In genomic region chr3:37938011-37938410, GRCh38 we compare ENCODE assay signal across 16 cellular contexts. TPM values are rescaled to one million over a fixed set of nuclear protein-coding genes. Genes with fewer than 3 reads are reported as not detected.
DNase-seq lines count a peak whose midpoint lies in the region; FAIRE-seq and TF ChIP-seq lines count a peak whose summit lies in the region.
"Had no signal": no experiment of that assay in that cellular context is flagged by ENCODE, and none has a peak within 500 bp of the region (broad histone marks: within the 10 kb centered on the region; RNA-seq: fewer than 3 reads in every experiment).

No MANE protein-coding gene starts in this region.

- H3K27ac Mint-ChIP-seq in astrocyte (ENCODE audit: unreplicated experiment) (peak overlapping the region; percentile 89), nephron (peak overlapping the region; percentile 19 to 77 (median 44))
- H3K27ac Mint-ChIP-seq: B cell; CD4-positive, alpha-beta T cell had no signal

- DNase-seq in NCI-H226 (peak; percentile 20), astrocyte (ENCODE audit: low read depth) (no peak), posterior cingulate gyrus (no peak), cerebellar nuclear complex (lab: John Stamatoyannopoulos, UW) (no peak), HUDEP-2 (lab: John Stamatoyannopoulos, UW; ENCODE audit: unreplicated experiment in 76 of 76) (no peak), uterus (no peak)
- DNase-seq: CD4-positive, alpha-beta T cell; DND-41; GDM1; KBM-7; NCI-H1092; NCI-H345; NCI-H526 treated with DMSO at 0.1 percent for 48 hours had no signal

- peaks cover 51% of the 10 kb centered on the region for H3K4me1 Mint-ChIP-seq in astrocyte (ENCODE audit: low read depth, unreplicated experiment)
- peaks cover 64% of the 10 kb centered on the region for H3K4me1 Mint-ChIP-seq in nephron
- H3K4me1 Mint-ChIP-seq: B cell had no signal

- H4K20me1 ChIP-seq in astrocyte (ENCODE audit: insufficient read depth, low read length) = peaks cover 14% of the 10 kb centered on the region

- no peaks in the 10 kb centered on the region for H3K27me3 Mint-ChIP-seq in astrocyte (ENCODE audit: low read depth, unreplicated experiment)
- H3K27me3 Mint-ChIP-seq in nephron (ENCODE audit: low read depth) = no peaks in the 10 kb centered on the region
- H3K27me3 Mint-ChIP-seq: CD4-positive, alpha-beta T cell had no signal

- no peak overlapping the region for H2AFZ ChIP-seq in astrocyte (ENCODE audit: low read depth, low read length)

- H3K36me3 ChIP-seq in astrocyte (ENCODE audit: insufficient read depth, low read length) = no peaks in the 10 kb centered on the region
- H3K36me3 ChIP-seq in uterus = no peaks in the 10 kb centered on the region

- peaks cover 24% of the 10 kb centered on the region for H3K4me1 ChIP-seq in astrocyte (ENCODE audit: insufficient read depth, low read length)
- peaks cover 0 to 4% of the 10 kb centered on the region in 2 donors for H3K4me1 ChIP-seq in uterus

- H3K9me3 Mint-ChIP-seq in astrocyte (ENCODE audit: unreplicated experiment) = no peaks in the 10 kb centered on the region
- H3K9me3 Mint-ChIP-seq in nephron = no peaks in the 10 kb centered on the region
- H3K9me3 Mint-ChIP-seq: CD4-positive, alpha-beta T cell had no signal

- H3K27ac ChIP-seq in astrocyte (ENCODE audit: low read depth, low read length) (no peak overlapping the region), uterus (no peak overlapping the region)

- H3K36me3 Mint-ChIP-seq in astrocyte (ENCODE audit: low read depth, unreplicated experiment) = peaks cover 2% of the 10 kb centered on the region
- H3K36me3 Mint-ChIP-seq in nephron (ENCODE audit: low read depth) = no peaks in the 10 kb centered on the region

- H3K79me2 ChIP-seq in astrocyte (ENCODE audit: insufficient read depth, low read length) = no peaks in the 10 kb centered on the region

- TF ChIP-seq POLR2A in uterus (IDR thresholded peaks at IDR 0.05) = no peak

- intact Hi-C loops in posterior cingulate gyrus (cut with DNase I) = no loop called here
- intact Hi-C loops in uterus (cut with DNase I; ENCODE audit: low total_unique reads) = no loop called here

- no peak for FAIRE-seq in astrocyte (lab: Jason Lieb, UNC)
- FAIRE-seq: HTR-8/SVneo had no signal

- H3K4me3 ChIP-seq in astrocyte (ENCODE audit: insufficient read depth, low read depth, low read length) = no peak overlapping the region
- no peak overlapping the region for H3K4me3 ChIP-seq in uterus

- TF ChIP-seq CTCF in astrocyte (IDR thresholded peaks at IDR 0.05; ENCODE audit: insufficient read depth, low read depth, low read length) (no peak), nephron (IDR thresholded peaks at IDR 0.05; ENCODE audit: unreplicated experiment in 3 of 3) (no peak), uterus (IDR thresholded peaks at IDR 0.05) (no peak)

- H3K4me2 ChIP-seq in astrocyte (ENCODE audit: low read length) = peak overlapping the region; percentile 21

- H3K27me3 ChIP-seq in astrocyte (ENCODE audit: insufficient read depth, low read length) = no peaks in the 10 kb centered on the region
- no peaks in the 10 kb centered on the region for H3K27me3 ChIP-seq in uterus

- no peak overlapping the region for H3K9ac ChIP-seq in astrocyte (ENCODE audit: low read length)

- H3K9me3 ChIP-seq in astrocyte (ENCODE audit: insufficient read depth, low read depth, low read length) = no peaks in the 10 kb centered on the region
- no peaks in the 10 kb centered on the region for H3K9me3 ChIP-seq in uterus

- H3K4me3 Mint-ChIP-seq in astrocyte (ENCODE audit: unreplicated experiment) (peak overlapping the region; percentile 9), nephron (no peak overlapping the region)
- H3K4me3 Mint-ChIP-seq: B cell; CD4-positive, alpha-beta T cell had no signal

RNA-seq across cellular contexts. Expression of gene VILL, which starts 52.6 kb away (rescaled TPM):
- 1.0 and 1.5 TPM in 2 replicates for total RNA-seq in astrocyte
- total RNA-seq in uterus = 10 to 100 TPM in 1 of 4 donors, 1 to 10 TPM in 3; 1.8 to 18.7 (median 6.3) TPM
